8 cellular contexts compared by ENCODE assay signal in genomic region chr6:118485601-118486550, GRCh38.
DNase-seq lines count a peak whose midpoint lies in the region; ATAC-seq and TF ChIP-seq lines count a peak whose summit lies in the region.
"Had no signal": no experiment of that assay in that cellular context is flagged by ENCODE, and none has a peak within 500 bp of the region (broad histone marks: within the 10 kb centered on the region; RNA-seq: fewer than 3 reads in every experiment).

No MANE protein-coding gene starts in this region.

- no peak for TF ChIP-seq CTCF in omental fat pad (IDR thresholded peaks at IDR 0.05)

- H2AK5ac ChIP-seq in mesenchymal stem cell (ENCODE audit: low read length, severe bottlenecking), result no peak overlapping the region

- no peak overlapping the region for H4K8ac ChIP-seq in mesenchymal stem cell (ENCODE audit: low read length)

- H2BK120ac ChIP-seq in mesenchymal stem cell (ENCODE audit: low read depth, low read length), result no peak overlapping the region

- no peak overlapping the region for H4K91ac ChIP-seq in mesenchymal stem cell (ENCODE audit: low read length)

- WGBS in mesenchymal stem cell, result no CpG with 5 or more reads among the region's 2 CpGs

- no peak overlapping the region for H3K23ac ChIP-seq in mesenchymal stem cell (ENCODE audit: low read length in 2 of 2)

- no peak overlapping the region for H3K4me3 ChIP-seq in mesenchymal stem cell (ENCODE audit: insufficient read depth in 1 of 2, low read depth in 1 of 2, low read length in 2 of 2)

- H2BK12ac ChIP-seq in mesenchymal stem cell (ENCODE audit: low read length in 2 of 2), result no peak overlapping the region

- H3K4me1 ChIP-seq in mesenchymal stem cell (ENCODE audit: control insufficient read depth, insufficient read depth, low read depth, low read length), result no peaks in the 10 kb centered on the region

- H3K9me3 ChIP-seq in mesenchymal stem cell (ENCODE audit: control insufficient read depth, low read length), result peaks cover 36% of the 10 kb centered on the region

- H2AFZ ChIP-seq in mesenchymal stem cell (ENCODE audit: low read depth, low read length), result no peak overlapping the region

- H3K4me2 ChIP-seq in mesenchymal stem cell (ENCODE audit: low read length, poor library complexity, severe bottlenecking), result no peak overlapping the region

- H3K27me3 ChIP-seq in mesenchymal stem cell (ENCODE audit: control insufficient read depth in 1 of 2, insufficient read depth in 1 of 2, low read length in 2 of 2), result no peaks in the 10 kb centered on the region

- no peak overlapping the region for H3K14ac ChIP-seq in mesenchymal stem cell (ENCODE audit: low read length in 2 of 2)

- H3K18ac ChIP-seq in mesenchymal stem cell (ENCODE audit: low read depth in 1 of 2, low read length in 2 of 2), result no peak overlapping the region

- H3K36me3 ChIP-seq in mesenchymal stem cell (ENCODE audit: control insufficient read depth in 1 of 2, insufficient read depth in 2 of 2, low read depth in 1 of 2, low read length in 2 of 2), result peaks cover 6 to 54% of the 10 kb centered on the region in 2 experiments

- no peak overlapping the region for H2BK15ac ChIP-seq in mesenchymal stem cell (ENCODE audit: low read depth, poor library complexity, severe bottlenecking)

- no peak overlapping the region for H3K4ac ChIP-seq in mesenchymal stem cell (ENCODE audit: low read depth in 1 of 2, low read length in 2 of 2)

- DNase-seq in mesenchymal stem cell, result peak; percentile 26
- DNase-seq in omental fat pad (ENCODE audit: low spot score), result no peak
- no peak for DNase-seq in germinal center (ENCODE audit: low spot score)
- no peak for DNase-seq in HuH-7.5 (ENCODE audit: low spot score)
- DNase-seq: T-cell had no signal

- peaks cover 5% of the 10 kb centered on the region for H3K79me1 ChIP-seq in mesenchymal stem cell (replicated peaks; ENCODE audit: low read length, poor library complexity, severe bottlenecking)

- H3K27ac ChIP-seq in mesenchymal stem cell (ENCODE audit: low read length, poor library complexity, severe bottlenecking), result no peak overlapping the region

- H3K9ac ChIP-seq in mesenchymal stem cell (ENCODE audit: low read length), result no peak overlapping the region

- peak; percentile 92 for ATAC-seq in GM18907 (IDR thresholded peaks at IDR 0.05; ENCODE audit: unreplicated experiment)
- ATAC-seq in GM21723 (IDR thresholded peaks at IDR 0.05; ENCODE audit: unreplicated experiment), result peak; percentile 98
- ATAC-seq in HG03457 (IDR thresholded peaks at IDR 0.05; ENCODE audit: unreplicated experiment), result peak; percentile 85
- no peak for ATAC-seq in omental fat pad (ENCODE audit: low FRiP score)
- ATAC-seq: T-cell had no signal

- H2BK5ac ChIP-seq in mesenchymal stem cell (ENCODE audit: low read depth, low read length, poor library complexity, severe bottlenecking), result no peak overlapping the region
